In genomic region chr14:53325176-53325806, GRCh38 we compare ENCODE assay signal across 12 cellular contexts.
DNase-seq lines count a peak whose midpoint lies in the region; ATAC-seq and TF ChIP-seq lines count a peak whose summit lies in the region.
"Had no signal": no experiment of that assay in that cellular context is flagged by ENCODE, and none has a peak within 500 bp of the region (broad histone marks: within the 10 kb centered on the region; RNA-seq: fewer than 3 reads in every experiment).

No MANE protein-coding gene starts in this region.

- H3K27ac ChIP-seq in C4-2B (no peak overlapping the region), colonic mucosa (no peak overlapping the region)
- H3K27ac ChIP-seq: thoracic aorta had no signal

- H3K4me1 ChIP-seq in mucosa of descending colon (ENCODE audit: low read depth): no peaks in the 10 kb centered on the region
- H3K4me1 ChIP-seq in colonic mucosa: no peaks in the 10 kb centered on the region

- H3K27me3 ChIP-seq in colonic mucosa: no peaks in the 10 kb centered on the region

- H3K4me3 ChIP-seq in WI38 (ENCODE audit: low read depth, low read length) (no peak overlapping the region), mucosa of descending colon (no peak overlapping the region), colonic mucosa (no peak overlapping the region)
- H3K4me3 ChIP-seq: thoracic aorta had no signal

- ATAC-seq in mucosa of descending colon: no peak

- peak; percentile 22 for TF ChIP-seq CTCF in C4-2B (conservative IDR thresholded peaks at IDR 0.05)
- peak; percentile 17; the same call in 1 of the 2 replicates for TF ChIP-seq CTCF in WI38 (IDR thresholded peaks at IDR 0.05; ENCODE audit: low read depth, low read length)
- TF ChIP-seq CTCF in mucosa of descending colon (IDR thresholded peaks at IDR 0.05): no peak
- TF ChIP-seq CTCF in colonic mucosa (IDR thresholded peaks at IDR 0.05): no peak

- DNase-seq in HT1080 (ENCODE audit: low read depth): peak; percentile 62
- DNase-seq in iPS-NIHi11 (ENCODE audit: low spot score): peak; percentile 37
- DNase-seq in HPDE6-E6E7 (ENCODE audit: extremely low spot score): no peak
- DNase-seq in mucosa of descending colon: no peak
- DNase-seq in colonic mucosa: no peak
- DNase-seq in stimulated activated naive CD4-positive, alpha-beta T cell treated with Interleukin-2 at 50 U/mL for 16 hours (lab: John Stamatoyannopoulos, UW): no peak
- DNase-seq: activated T-cell treated with anti-CD3 and anti-CD28 coated beads, Interleukin-2, amount 50 U/mL, for 48 hours; effector CD8-positive, alpha-beta T cell; NCI-H187 had no signal

- intact Hi-C loops in mucosa of descending colon (cut with DNase I, micrococcal nuclease): no loop called here
- intact Hi-C loops in colonic mucosa (cut with DNase I): no loop called here

- no peak overlapping the region for H3K9ac ChIP-seq in colonic mucosa (ENCODE audit: low read depth in 2 of 2, low read length in 2 of 2)

- H3K36me3 ChIP-seq in mucosa of descending colon (ENCODE audit: low read depth) (no peaks in the 10 kb centered on the region), colonic mucosa (no peaks in the 10 kb centered on the region)
- H3K36me3 ChIP-seq: thoracic aorta had no signal

- H3K9me3 ChIP-seq in mucosa of descending colon: no peaks in the 10 kb centered on the region
- H3K9me3 ChIP-seq in colonic mucosa: no peaks in the 10 kb centered on the region
- H3K9me3 ChIP-seq: thoracic aorta had no signal

Comparison
In these comparisons a context has a peak if more than half of its experiments do, and no peak if none do; other contexts are left out.
1. CTCF ChIP-seq: peak in C4-2B (single experiment) and WI38 (single experiment); none in mucosa of descending colon (single experiment) and colonic mucosa (single experiment).
2. DNase-seq: peak in HT1080 (single experiment) and iPS-NIHi11 (single experiment); none in HPDE6-E6E7 (single experiment), mucosa of descending colon (0 of 3), colonic mucosa (single experiment) and stimulated activated naive CD4-positive, alpha-beta T cell treated with Interleukin-2 at 50 U/mL for 16 hours (single experiment).